Comparison of ENCODE assay signal across 25 cellular contexts in genomic region chr7:26136831-26137230, GRCh38.
"Had no signal": no experiment of that assay in that cellular context is flagged by ENCODE, and none has a peak within 500 bp of the region (broad histone marks: within the 10 kb centered on the region; RNA-seq: fewer than 3 reads in every experiment).

No MANE protein-coding gene starts in this region.

- DNase-seq: hypothalamus; islet precursor cell; left ventricle myocardium inferior; mesendoderm; naive B cell; nucleus accumbens; pancreas; posterior cingulate gyrus; retina; right cardiac atrium; stimulated activated CD4-positive, alpha-beta T cell treated with anti-CD3 and anti-CD28 coated beads, Interleukin-4, amount 100 ng/mL, for 24 hours; stimulated activated naive CD4-positive, alpha-beta T cell; tibial artery; upper lobe of right lung had no signal

- H3K36me3 ChIP-seq: left ventricle myocardium inferior, pancreas, prostate gland, suprapubic skin, thoracic aorta, tibial artery, upper lobe of right lung had no signal

- H3K4me1 Mint-ChIP-seq: naive B cell; neural crest cell; stimulated activated effector memory CD8-positive, alpha-beta T cell treated with anti-CD3 and anti-CD28 coated beads, Interleukin-12 subunit alpha, Interleukin-12 subunit beta, amount 100 ng/mL, for 72 hours had no signal

- H3K27ac Mint-ChIP-seq: mesothelial cell of epicardium; naive B cell; natural killer cell treated with Interleukin-12 subunit alpha and Interleukin-12 subunit beta and Interleukin-15 and Interleukin-18, amount 100 ng/mL, for 72 hours; stimulated activated effector memory CD8-positive, alpha-beta T cell treated with anti-CD3 and anti-CD28 coated beads, Interleukin-12 subunit alpha, Interleukin-12 subunit beta, amount 100 ng/mL, for 72 hours; stimulated activated naive CD8-positive, alpha-beta T cell treated with anti-CD3 and anti-CD28 coated beads, Interleukin-15, Interleukin-2, amounts not matched to agents 100 ng/mL and 50 ng/mL, for 24 hours had no signal

- ATAC-seq: natural killer cell treated with Interleukin-12 subunit alpha and Interleukin-12 subunit beta and Interleukin-15 and Interleukin-18, amount 100 ng/mL, for 72 hours; pancreas; right cardiac atrium; sciatic nerve; stimulated activated effector memory CD8-positive, alpha-beta T cell treated with anti-CD3 and anti-CD28 coated beads, Interleukin-12 subunit alpha, Interleukin-12 subunit beta, amount 100 ng/mL, for 72 hours; upper lobe of right lung had no signal

- H3K4me3 ChIP-seq: left ventricle myocardium inferior, lung, pancreas, prostate gland, skin epidermis, suprapubic skin, thoracic aorta, tibial artery, upper lobe of right lung had no signal

- H3K27me3 ChIP-seq: pancreas, suprapubic skin, tibial artery, upper lobe of right lung had no signal

- H3K4me3 Mint-ChIP-seq: mesothelial cell of epicardium; naive B cell; natural killer cell treated with Interleukin-12 subunit alpha and Interleukin-12 subunit beta and Interleukin-15 and Interleukin-18, amount 100 ng/mL, for 72 hours; neural crest cell; stimulated activated effector memory CD8-positive, alpha-beta T cell treated with anti-CD3 and anti-CD28 coated beads, Interleukin-12 subunit alpha, Interleukin-12 subunit beta, amount 100 ng/mL, for 72 hours; stimulated activated naive CD8-positive, alpha-beta T cell treated with anti-CD3 and anti-CD28 coated beads, Interleukin-15, Interleukin-2, amounts not matched to agents 100 ng/mL and 50 ng/mL, for 24 hours had no signal

- H3K27me3 Mint-ChIP-seq: stimulated activated naive CD8-positive, alpha-beta T cell treated with anti-CD3 and anti-CD28 coated beads, Interleukin-15, Interleukin-2, amounts not matched to agents 100 ng/mL and 50 ng/mL, for 24 hours had no signal

- H3K27ac ChIP-seq: left ventricle myocardium inferior, pancreas, prostate gland, skin epidermis, suprapubic skin, thoracic aorta, tibial artery, upper lobe of right lung had no signal

- H3K4me1 ChIP-seq: left ventricle myocardium inferior, pancreas, suprapubic skin, tibial artery, upper lobe of right lung had no signal

- H3K9me3 Mint-ChIP-seq: natural killer cell treated with Interleukin-12 subunit alpha and Interleukin-12 subunit beta and Interleukin-15 and Interleukin-18, amount 100 ng/mL, for 72 hours; stimulated activated effector memory CD8-positive, alpha-beta T cell treated with anti-CD3 and anti-CD28 coated beads, Interleukin-12 subunit alpha, Interleukin-12 subunit beta, amount 100 ng/mL, for 72 hours; stimulated activated naive CD8-positive, alpha-beta T cell treated with anti-CD3 and anti-CD28 coated beads, Interleukin-15, Interleukin-2, amounts not matched to agents 100 ng/mL and 50 ng/mL, for 24 hours had no signal

- H3K9me3 ChIP-seq: pancreas, prostate gland, suprapubic skin, thoracic aorta, tibial artery, upper lobe of right lung had no signal

- H3K36me3 Mint-ChIP-seq: mesothelial cell of epicardium; naive B cell; natural killer cell treated with Interleukin-12 subunit alpha and Interleukin-12 subunit beta and Interleukin-15 and Interleukin-18, amount 100 ng/mL, for 72 hours; stimulated activated effector memory CD8-positive, alpha-beta T cell treated with anti-CD3 and anti-CD28 coated beads, Interleukin-12 subunit alpha, Interleukin-12 subunit beta, amount 100 ng/mL, for 72 hours had no signal
